Comparison of ENCODE assay signal across 14 cellular contexts in the genomic region with DNA sequence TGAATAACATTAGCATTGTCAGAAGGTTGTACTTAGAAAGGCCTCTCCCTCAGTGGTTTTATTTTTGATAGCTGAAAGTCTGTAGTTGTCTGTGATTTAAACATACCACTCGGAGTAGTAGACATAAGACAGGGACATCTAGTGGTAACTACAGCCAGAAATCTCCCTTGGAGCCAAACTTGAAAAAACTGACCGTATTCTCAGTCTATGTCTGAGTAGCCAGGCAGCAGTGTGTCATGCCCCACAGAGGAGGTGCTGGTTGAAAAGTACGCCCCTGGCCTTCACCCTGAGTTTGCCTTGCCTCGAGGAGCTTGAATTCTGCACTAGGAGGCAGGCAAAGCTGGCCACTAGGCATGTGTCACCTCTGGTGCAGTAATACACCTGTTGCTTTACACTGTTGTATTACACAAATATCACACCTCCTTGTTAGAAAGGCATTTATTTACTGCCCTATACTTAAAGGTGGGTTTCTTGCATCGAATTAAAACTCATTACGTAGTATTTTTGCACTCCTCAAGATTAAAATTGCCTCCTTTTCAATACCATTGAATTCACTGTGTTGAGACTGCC. TPM values are rescaled to one million over a fixed set of nuclear protein-coding genes. Genes with fewer than 3 reads are reported as not detected.
DNase-seq lines count a peak whose midpoint lies in the region; ATAC-seq, FAIRE-seq and TF ChIP-seq lines count a peak whose summit lies in the region.
"Had no signal": no experiment of that assay in that cellular context is flagged by ENCODE, and none has a peak within 500 bp of the region (broad histone marks: within the 10 kb centered on the region; RNA-seq: fewer than 3 reads in every experiment).

No MANE protein-coding gene starts in this region.

- H2AFZ ChIP-seq in H1 (ENCODE audit: low read length) (no peak overlapping the region), osteoblast (ENCODE audit: low read length) (no peak overlapping the region)

- peaks cover 0 to 9% (median 4%) of the 10 kb centered on the region in 4 experiments; a peak in 3 of 7 replicates for H3K4me1 ChIP-seq in H1 (replicated peaks in 1 of 4; ENCODE audit: control insufficient read depth in 3 of 4, insufficient read depth in 4 of 4, low read length in 3 of 4)
- H3K4me1 ChIP-seq in osteoblast (ENCODE audit: insufficient read depth, low read length), result peaks cover 7% of the 10 kb centered on the region

- H3K18ac ChIP-seq in H1 (ENCODE audit: extremely low read depth, low read length), result no peak overlapping the region

- no peaks in the 10 kb centered on the region for H3K23me2 ChIP-seq in H1 (ENCODE audit: low read depth, low read length)

- H2AK5ac ChIP-seq in H1 (ENCODE audit: low read depth, low read length), result no peak overlapping the region

- H3K4me2 ChIP-seq in H1 (ENCODE audit: insufficient read depth in 1 of 2, low read depth in 2 of 2, low read length in 2 of 2) (no peak overlapping the region), osteoblast (ENCODE audit: insufficient read depth, low read length) (no peak overlapping the region)

- peaks cover 7 to 27% (median 9%) of the 10 kb centered on the region in 4 experiments; a peak in 7 of 8 replicates for H3K36me3 ChIP-seq in H1 (ENCODE audit: control insufficient read depth in 2 of 4, insufficient read depth in 4 of 4, low read length in 3 of 4)
- H3K36me3 ChIP-seq in osteoblast (ENCODE audit: insufficient read depth, low read length), result peaks cover 27% of the 10 kb centered on the region
- H3K36me3 ChIP-seq in MG63, result peaks cover 41% of the 10 kb centered on the region

- H3K9me3 Mint-ChIP-seq in activated CD4-positive, alpha-beta memory T cell treated with anti-CD3 and anti-CD28 coated beads, Interleukin-2, amount 10 ng/mL, durations not matched to agents 7 days and 5 days, result no peaks in the 10 kb centered on the region
- no peaks in the 10 kb centered on the region for H3K9me3 Mint-ChIP-seq in activated CD4-positive, alpha-beta memory T cell treated with anti-CD3 and anti-CD28 coated beads for 36 hours
- H3K9me3 Mint-ChIP-seq: activated naive CD4-positive, alpha-beta T cell treated with anti-CD3 and anti-CD28 coated beads for 36 hours; effector memory CD8-positive, alpha-beta T cell; WTC11 had no signal

- no peak overlapping the region for H2BK15ac ChIP-seq in H1 (ENCODE audit: low read length)

- H3K27ac ChIP-seq in H1 (ENCODE audit: low read depth, low read length), result no peak overlapping the region
- H3K27ac ChIP-seq in osteoblast (ENCODE audit: low read depth, low read length), result no peak overlapping the region
- H3K27ac ChIP-seq: RWPE1 had no signal

- no peak overlapping the region for H3K14ac ChIP-seq in H1 (ENCODE audit: insufficient read length)

- H3K79me1 ChIP-seq in H1 (ENCODE audit: low read depth, low read length), result peaks cover 6% of the 10 kb centered on the region; the same call in 1 of the 2 replicates

- H2BK120ac ChIP-seq in H1 (replicated peaks; ENCODE audit: low read depth, low read length), result no peak overlapping the region

- no peaks in the 10 kb centered on the region for H3K27me3 Mint-ChIP-seq in activated CD4-positive, alpha-beta memory T cell treated with anti-CD3 and anti-CD28 coated beads, Interleukin-2, amount 10 ng/mL, durations not matched to agents 7 days and 5 days
- no peaks in the 10 kb centered on the region for H3K27me3 Mint-ChIP-seq in activated CD4-positive, alpha-beta memory T cell treated with anti-CD3 and anti-CD28 coated beads for 36 hours
- H3K27me3 Mint-ChIP-seq: effector memory CD8-positive, alpha-beta T cell had no signal

- H3K79me2 ChIP-seq in H1 (ENCODE audit: control insufficient read depth in 1 of 2, insufficient read depth in 2 of 2, low read length in 2 of 2) (peaks cover 0 to 21% of the 10 kb centered on the region in 2 experiments; a peak in 2 of 4 replicates), osteoblast (ENCODE audit: insufficient read depth, low read length) (peaks cover 42% of the 10 kb centered on the region)

- H4K5ac ChIP-seq in H1 (ENCODE audit: insufficient read length, low read depth, low read length), result no peak overlapping the region

- H3K4me3 ChIP-seq in H1 (ENCODE audit: extremely low read depth in 1 of 4, insufficient read depth in 2 of 4, low read depth in 3 of 4, low read length in 4 of 4), result no peak overlapping the region
- H3K4me3 ChIP-seq in osteoblast (ENCODE audit: insufficient read depth, low read length), result no peak overlapping the region
- H3K4me3 ChIP-seq in MG63, result no peak overlapping the region

- 93% methylated on average over 6 of the region's 6 CpGs; no CpG with 5 or more reads in 1 of the 2 experiments for WGBS in H1 (ENCODE audit: extremely low coverage in 1 of 2, insufficient coverage in 1 of 2, insufficient read length in 1 of 2, insufficient replicate concordance in 2 of 2, low coverage in 1 of 2, low lambda C conversion rate in 2 of 2, missing lambda C conversion rate in 1 of 2), 2 experiments

- ATAC-seq in HG03442 (IDR thresholded peaks at IDR 0.05; ENCODE audit: unreplicated experiment), result no peak
- ATAC-seq: effector memory CD8-positive, alpha-beta T cell; WTC11 had no signal

- H3K9me3 ChIP-seq in H1 (ENCODE audit: insufficient read depth in 2 of 2, low read depth in 1 of 2, low read length in 1 of 2) (no peaks in the 10 kb centered on the region), osteoblast (ENCODE audit: low read depth, low read length) (no peaks in the 10 kb centered on the region), MG63 (no peaks in the 10 kb centered on the region)

- CTCF ChIA-PET in activated CD4-positive, alpha-beta memory T cell treated with anti-CD3 and anti-CD28 coated beads, Interleukin-2, amount 10 ng/mL, durations not matched to agents 7 days and 5 days (lab: Charles Lee), result interaction anchor here (1.0 to 1.7 kb wide), 4 partner anchors 8 to 46 kb away, joined by 3 to 4 read pairs (median 4); no protein-coding TSS in a partner anchor
- CTCF ChIA-PET in activated CD4-positive, alpha-beta memory T cell treated with anti-CD3 and anti-CD28 coated beads for 36 hours (lab: Charles Lee), result interaction anchor here (0.8 to 1.7 kb wide), 3 partner anchors 34 to 356 kb away, joined by 4 to 5 read pairs (median 4); no protein-coding TSS in a partner anchor
- CTCF ChIA-PET in H1 (lab: Charles Lee; ENCODE audit: partially characterized antibody), result interaction anchor here (0.8 to 1.9 kb wide), 6 partner anchors 10 to 478 kb away, joined by 3 to 4 read pairs (median 3); no protein-coding TSS in a partner anchor

- H4K20me1 ChIP-seq in H1 (replicated peaks in 1 of 2; ENCODE audit: control insufficient read depth in 1 of 2, insufficient read depth in 2 of 2, low read length in 2 of 2) (peaks cover 0 to 6% of the 10 kb centered on the region in 2 experiments), osteoblast (ENCODE audit: insufficient read depth, low read length) (no peaks in the 10 kb centered on the region)

- no peak overlapping the region for H4K91ac ChIP-seq in H1 (replicated peaks; ENCODE audit: insufficient read length, low read length)

- H3K23ac ChIP-seq in H1 (ENCODE audit: insufficient read length), result no peak overlapping the region

- FAIRE-seq in H1 (lab: Jason Lieb, UNC), result no peak

- H3K27ac Mint-ChIP-seq in activated CD4-positive, alpha-beta memory T cell treated with anti-CD3 and anti-CD28 coated beads, Interleukin-2, amount 10 ng/mL, durations not matched to agents 7 days and 5 days, result peak overlapping the region; percentile 88
- no peak overlapping the region for H3K27ac Mint-ChIP-seq in activated CD4-positive, alpha-beta memory T cell treated with anti-CD3 and anti-CD28 coated beads for 36 hours
- H3K27ac Mint-ChIP-seq: activated naive CD4-positive, alpha-beta T cell treated with anti-CD3 and anti-CD28 coated beads for 36 hours had no signal

- no peaks in the 10 kb centered on the region for H3K27me3 ChIP-seq in H1 (replicated peaks in 1 of 4; ENCODE audit: control insufficient read depth in 3 of 4, extremely low read depth in 1 of 4, insufficient read depth in 3 of 4, low read length in 3 of 4)
- no peaks in the 10 kb centered on the region for H3K27me3 ChIP-seq in osteoblast (ENCODE audit: insufficient read depth, low read length)
- H3K27me3 ChIP-seq in MG63, result no peaks in the 10 kb centered on the region

- TF ChIP-seq CTCF in H1 (IDR thresholded peaks at IDR 0.05; ENCODE audit: control extremely low read depth in 1 of 3, insufficient read depth in 1 of 3, low read depth in 1 of 3, low read length in 3 of 3) (peak in 2 of 3 experiments; percentile 13 to 21; a peak in 2 of 4 replicates), osteoblast (IDR thresholded peaks at IDR 0.05; ENCODE audit: extremely low read depth, low read depth, low read length) (peak; percentile 45)

- no peak overlapping the region for H2BK5ac ChIP-seq in H1 (ENCODE audit: low read depth, low read length)

- no peak overlapping the region for H3K9ac ChIP-seq in H1 (replicated peaks in 1 of 4; ENCODE audit: extremely low read depth in 1 of 4, low read depth in 3 of 4, low read length in 3 of 4)

- peaks cover 46% of the 10 kb centered on the region for H3K36me3 Mint-ChIP-seq in activated CD4-positive, alpha-beta memory T cell treated with anti-CD3 and anti-CD28 coated beads, Interleukin-2, amount 10 ng/mL, durations not matched to agents 7 days and 5 days (ENCODE audit: low read depth)
- H3K36me3 Mint-ChIP-seq in activated CD4-positive, alpha-beta memory T cell treated with anti-CD3 and anti-CD28 coated beads for 36 hours, result peaks cover 38% of the 10 kb centered on the region

- peaks cover 41% of the 10 kb centered on the region for H3K4me1 Mint-ChIP-seq in activated CD4-positive, alpha-beta memory T cell treated with anti-CD3 and anti-CD28 coated beads, Interleukin-2, amount 10 ng/mL, durations not matched to agents 7 days and 5 days
- H3K4me1 Mint-ChIP-seq in activated CD4-positive, alpha-beta memory T cell treated with anti-CD3 and anti-CD28 coated beads for 36 hours (ENCODE audit: low read depth), result peaks cover 37% of the 10 kb centered on the region

- H3K56ac ChIP-seq in H1 (replicated peaks; ENCODE audit: insufficient read length, low read depth, low read length), result no peak overlapping the region

- H3K4ac ChIP-seq in H1 (replicated peaks; ENCODE audit: insufficient read length, low read depth, low read length), result no peak overlapping the region

- POLR2A ChIA-PET in activated CD4-positive, alpha-beta memory T cell treated with anti-CD3 and anti-CD28 coated beads, Interleukin-2, amount 10 ng/mL, durations not matched to agents 7 days and 5 days (lab: Charles Lee), result interaction anchor here (1.4 to 12.5 kb wide), 2 partner anchors 8 to 22 kb away, joined by 3 to 247 read pairs; a partner anchor contains a TSS
- POLR2A ChIA-PET in activated CD4-positive, alpha-beta memory T cell treated with anti-CD3 and anti-CD28 coated beads for 36 hours (lab: Charles Lee), result no interaction called here
- POLR2A ChIA-PET in H1 (lab: Charles Lee; ENCODE audit: partially characterized antibody), result no interaction called here

- TF ChIP-seq EP300 in H1 (IDR thresholded peaks at IDR 0.05; ENCODE audit: borderline replicate concordance in 1 of 2, low read depth in 2 of 2, low read length in 2 of 2), result no peak

- H4K8ac ChIP-seq in H1 (ENCODE audit: extremely low read depth, insufficient read depth, low read length), result no peak overlapping the region

- H3K4me3 Mint-ChIP-seq in activated CD4-positive, alpha-beta memory T cell treated with anti-CD3 and anti-CD28 coated beads, Interleukin-2, amount 10 ng/mL, durations not matched to agents 7 days and 5 days, result no peak overlapping the region
- no peak overlapping the region for H3K4me3 Mint-ChIP-seq in activated CD4-positive, alpha-beta memory T cell treated with anti-CD3 and anti-CD28 coated beads for 36 hours
- H3K4me3 Mint-ChIP-seq: activated naive CD4-positive, alpha-beta T cell treated with anti-CD3 and anti-CD28 coated beads for 36 hours; WTC11 had no signal

- no peak overlapping the region for H2BK12ac ChIP-seq in H1 (ENCODE audit: low read depth, low read length)

- DNase-seq in activated CD4-positive, alpha-beta memory T cell treated with anti-CD3 and anti-CD28 coated beads, Interleukin-2, amount 10 ng/mL, durations not matched to agents 7 days and 5 days, result no peak
- no peak for DNase-seq in activated CD4-positive, alpha-beta memory T cell treated with anti-CD3 and anti-CD28 coated beads for 36 hours
- DNase-seq in RKO (ENCODE audit: low spot score) (peak; percentile 54), H1 (ENCODE audit: low read depth in 1 of 2, low spot score in 2 of 2) (peak in 1 of 2 experiments; percentile 40), osteoblast (ENCODE audit: insufficient read length, low spot score, missing footprints) (peak; percentile 67), MG63 (no peak), A172 (ENCODE audit: low spot score) (no peak)
- DNase-seq: activated naive CD4-positive, alpha-beta T cell treated with anti-CD3 and anti-CD28 coated beads for 36 hours; effector memory CD8-positive, alpha-beta T cell; NCI-H2227 treated with DMSO at 0.1 percent for 48 hours; stimulated activated naive CD4-positive, alpha-beta T cell had no signal

- peak in 1 of 2 experiments; percentile 45; a peak in 2 of 4 replicates for TF ChIP-seq RAD21 in H1 (IDR thresholded peaks at IDR 0.05 in 1 of 2, conservative IDR thresholded peaks at IDR 0.05 in 1 of 2; ENCODE audit: low read depth in 2 of 2, low read length in 2 of 2)

- H2BK20ac ChIP-seq in H1 (ENCODE audit: low read length), result no peak overlapping the region

- intact Hi-C loops in activated CD4-positive, alpha-beta memory T cell treated with anti-CD3 and anti-CD28 coated beads for 36 hours (cut with micrococcal nuclease), result loop anchor here (5.0 kb wide), 1 partner anchor 83 kb away; no protein-coding TSS in a partner anchor

- no peak for TF ChIP-seq POLR2A in H1 (IDR thresholded peaks at IDR 0.05; ENCODE audit: control extremely low read depth in 1 of 2, low read depth in 2 of 2, low read length in 2 of 2)

RNA-seq across cellular contexts. Expression of a gene that starts 20.8 kb away (rescaled TPM):
- total RNA-seq in activated CD4-positive, alpha-beta memory T cell treated with anti-CD3 and anti-CD28 coated beads, Interleukin-2, amount 10 ng/mL, durations not matched to agents 7 days and 5 days, result 10 to 100 TPM; 23.5 to 23.8 TPM
- total RNA-seq in activated CD4-positive, alpha-beta memory T cell treated with anti-CD3 and anti-CD28 coated beads for 36 hours, result 10 to 100 TPM; 14.0 to 15.6 TPM
- total RNA-seq in H1 (2021; fragmentation: NEBNext Ultra II Directional; extraction: Animal tissue kit (Norgen Biotek cat#: 25700)), result 23.4 and 23.7 TPM in 2 replicates
- polyA plus RNA-seq in H1 (2011; rRNA removed), result 13.8 and 16.1 TPM in 2 replicates
- polyA plus RNA-seq in H1 (2011; cell fraction: cytosol; rRNA removed), result 15.9 TPM
- polyA plus RNA-seq in H1 (2011; cell fraction: nucleus; rRNA removed), result 15.7 TPM
- 12.0 to 16.0 TPM (median 14.0 TPM) in 4 replicates for polyA plus RNA-seq in H1 (2012, experiment 1 of 2)
- 2.7 TPM for polyA plus RNA-seq in H1 (2012, experiment 2 of 2)
- polyA plus RNA-seq in H1 (2013, experiment 1 of 2), result 15.5 TPM
- polyA plus RNA-seq in H1 (2013, experiment 2 of 2), result 16.3 TPM
- polyA minus RNA-seq in H1 (2011; rRNA and poly(A)+ RNA removed), result 35.7 and 37.1 TPM in 2 replicates
- 10.2 TPM for polyA minus RNA-seq in H1 (2011; cell fraction: cytosol; rRNA and poly(A)+ RNA removed)
- polyA minus RNA-seq in H1 (2011; cell fraction: nucleus; rRNA and poly(A)+ RNA removed), result 13.9 TPM
- 7.1 and 8.7 TPM in 2 replicates for total RNA-seq in osteoblast
- total RNA-seq in MG63 (2014; rRNA removed; shearing (Covaris generic); ENCODE audit: low replicate concordance), result 23.3 and 34.0 TPM in 2 replicates
- total RNA-seq in A172 (2014; rRNA removed; shearing (Covaris generic)), result 10.4 and 14.0 TPM in 2 replicates

Comparison
In these comparisons a context has a peak if more than half of its experiments do, and no peak if none do; other contexts are left out.
1. DNase-seq: peak in RKO (single experiment) and osteoblast (single experiment); none in activated CD4-positive, alpha-beta memory T cell treated with anti-CD3 and anti-CD28 coated beads, Interleukin-2, amount 10 ng/mL, durations not matched to agents 7 days and 5 days (single experiment), activated CD4-positive, alpha-beta memory T cell treated with anti-CD3 and anti-CD28 coated beads for 36 hours (single experiment), MG63 (single experiment) and A172 (single experiment).